In the genomic region with DNA sequence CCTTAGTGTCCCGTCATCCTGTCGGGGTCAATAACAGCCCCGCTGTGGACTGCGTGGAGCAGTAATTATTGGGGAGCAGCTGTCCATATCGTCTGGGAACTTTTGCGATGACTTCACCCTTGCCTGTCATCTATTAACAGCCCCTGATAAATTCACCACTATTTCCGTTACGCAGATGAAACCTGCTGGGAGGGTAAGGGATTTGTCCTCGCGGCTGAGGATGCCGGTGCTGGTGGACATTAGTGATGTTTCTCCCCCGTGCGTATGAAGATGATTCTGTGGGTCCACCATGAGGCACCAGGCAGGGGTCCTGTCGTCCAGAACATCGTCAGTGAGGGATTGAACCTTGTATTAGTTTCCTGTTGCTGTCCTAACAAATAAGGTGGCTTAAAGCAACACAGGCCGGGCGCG, we compare ENCODE assay signal across 8 cellular contexts. TPM values are rescaled to one million over a fixed set of nuclear protein-coding genes. Genes with fewer than 3 reads are reported as not detected.
DNase-seq lines count a peak whose midpoint lies in the region; ATAC-seq and TF ChIP-seq lines count a peak whose summit lies in the region.

No MANE protein-coding gene starts in this region.

- H3K9me3 ChIP-seq in SJSA1 (replicated peaks) (no peaks in the 10 kb centered on the region), skeletal muscle satellite cell (replicated peaks; ENCODE audit: low read length) (no peaks in the 10 kb centered on the region)

- TF ChIP-seq CTCF in GM12875 (IDR thresholded peaks at IDR 0.05; ENCODE audit: borderline replicate concordance, insufficient read depth, low read depth, low read length) (no peak), fibroblast of the aortic adventitia (IDR thresholded peaks at IDR 0.05; ENCODE audit: insufficient read depth, low read length) (no peak)

- peak overlapping the region; percentile 92 for H3K4me3 ChIP-seq in GM12875 (ENCODE audit: low read depth, low read length)
- peak overlapping the region; percentile 82 for H3K4me3 ChIP-seq in SJSA1
- H3K4me3 ChIP-seq in fibroblast of the aortic adventitia (ENCODE audit: low read depth, low read length), result peak overlapping the region; percentile 87
- H3K4me3 ChIP-seq in skeletal muscle satellite cell (ENCODE audit: low read length), result peak overlapping the region; percentile 97

- H3K4me1 ChIP-seq in SJSA1 (replicated peaks), result peaks cover 8% of the 10 kb centered on the region
- peaks cover 9% of the 10 kb centered on the region for H3K4me1 ChIP-seq in skeletal muscle satellite cell (ENCODE audit: control insufficient read depth, insufficient read depth, low read length)

- H3K27me3 ChIP-seq in SJSA1 (replicated peaks) (no peaks in the 10 kb centered on the region), skeletal muscle satellite cell (ENCODE audit: control insufficient read depth, insufficient read depth, low read length) (no peaks in the 10 kb centered on the region)

- no peak overlapping the region for H3K27ac ChIP-seq in SJSA1

- H3K4me2 ChIP-seq in skeletal muscle satellite cell (ENCODE audit: low read length), result peak overlapping the region; percentile 99

- no peak for ATAC-seq in GM21423 (IDR thresholded peaks at IDR 0.05; ENCODE audit: unreplicated experiment)

- DNase-seq in SJSA1 (ENCODE audit: low read depth in 1 of 2, low spot score in 2 of 2), result no peak
- no peak for DNase-seq in fibroblast of the aortic adventitia (ENCODE audit: low read depth)
- DNase-seq in NCI-H2107 (lab: John Stamatoyannopoulos, UW), result no peak
- DNase-seq in activated gamma-delta T cell treated with Interleukin-2 at 50 U/mL for 16 hours, result no peak
- DNase-seq in H4 (ENCODE audit: low spot score), result no peak

- peaks cover 3% of the 10 kb centered on the region; the same call in 1 of the 2 replicates for H3K36me3 ChIP-seq in SJSA1
- H3K36me3 ChIP-seq in skeletal muscle satellite cell (ENCODE audit: insufficient read depth, low read length), result no peaks in the 10 kb centered on the region

- peak overlapping the region; percentile 93 for H3K9ac ChIP-seq in skeletal muscle satellite cell (ENCODE audit: low read depth, low read length)

RNA-seq across cellular contexts. Expression of a gene that starts 1.0 kb away (rescaled TPM):
- 72.0 and 82.4 TPM in 2 replicates for total RNA-seq in SJSA1 (2014; rRNA removed; shearing (Covaris generic))
- total RNA-seq in fibroblast of the aortic adventitia (ENCODE audit: low replicate concordance), result 48.9 and 56.4 TPM in 2 replicates
- 78.8 and 88.9 TPM in 2 replicates for total RNA-seq in skeletal muscle satellite cell (2012; rRNA removed)
- 57.3 and 77.7 TPM in 2 replicates for total RNA-seq in H4 (2014; rRNA removed; shearing (Covaris generic))

RNA-seq across cellular contexts. Expression of a gene that starts 26.1 kb away (rescaled TPM):
- not detected in 2 replicates for total RNA-seq in SJSA1 (2014; rRNA removed; shearing (Covaris generic))
- not detected in 2 replicates for total RNA-seq in fibroblast of the aortic adventitia (ENCODE audit: low replicate concordance)
- total RNA-seq in skeletal muscle satellite cell (2012; rRNA removed), result under 0.01 TPM in 1 of 2 replicates, not detected in the other
- total RNA-seq in H4 (2014; rRNA removed; shearing (Covaris generic)), result not detected in 2 replicates

RNA-seq across cellular contexts. Expression of a gene that starts 27.7 kb away (rescaled TPM):
- 14.7 and 17.6 TPM in 2 replicates for total RNA-seq in SJSA1 (2014; rRNA removed; shearing (Covaris generic))
- total RNA-seq in fibroblast of the aortic adventitia (ENCODE audit: low replicate concordance), result 31.3 and 37.4 TPM in 2 replicates
- total RNA-seq in skeletal muscle satellite cell (2012; rRNA removed), result 30.8 and 40.1 TPM in 2 replicates
- total RNA-seq in H4 (2014; rRNA removed; shearing (Covaris generic)), result 9.1 and 13.1 TPM in 2 replicates

RNA-seq across cellular contexts. Expression of a gene that starts 53.9 kb away (rescaled TPM):
- total RNA-seq in SJSA1 (2014; rRNA removed; shearing (Covaris generic)), result 0.11 and 0.53 TPM in 2 replicates
- 0.27 and 1.4 TPM in 2 replicates for total RNA-seq in fibroblast of the aortic adventitia (ENCODE audit: low replicate concordance)
- total RNA-seq in skeletal muscle satellite cell (2012; rRNA removed), result 3.1 and 5.6 TPM in 2 replicates
- 0.14 TPM in 1 of 2 replicates, not detected in the other for total RNA-seq in H4 (2014; rRNA removed; shearing (Covaris generic))
